ENCODE assay signal across 8 cellular contexts in genomic region chr19:662962-663681, GRCh38. TPM values are rescaled to one million over a fixed set of nuclear protein-coding genes. Genes with fewer than 3 reads are reported as not detected.
DNase-seq lines count a peak whose midpoint lies in the region; ATAC-seq and TF ChIP-seq lines count a peak whose summit lies in the region.

Gene RNF126, minus strand, starts transcription at chr19:663214. Its CDS starts 93 bp downstream, at chr19:663121.

- H3K4me1 Mint-ChIP-seq in IgD-negative memory B cell, result peaks cover 12 to 23% (median 13%) of the 10 kb centered on the region in 3 donors

- no peaks in the 10 kb centered on the region for H3K36me3 ChIP-seq in mucosa of descending colon (ENCODE audit: low read depth)

- no peaks in the 10 kb centered on the region for H3K9me3 ChIP-seq in mucosa of descending colon

- H3K9me3 Mint-ChIP-seq in IgD-negative memory B cell, result no peaks in the 10 kb centered on the region

- H3K4me1 ChIP-seq in mucosa of descending colon (ENCODE audit: low read depth), result peaks cover 39% of the 10 kb centered on the region

- no peak for TF ChIP-seq CTCF in mucosa of descending colon (IDR thresholded peaks at IDR 0.05)

- peak within 1 kb of the TSS; percentile 94 to 100 (median 96) for H3K4me3 Mint-ChIP-seq in IgD-negative memory B cell

- ATAC-seq in GM21423 (IDR thresholded peaks at IDR 0.05; ENCODE audit: unreplicated experiment), result peak; percentile 52
- ATAC-seq in mucosa of descending colon, result peak; percentile 81

- H3K4me3 ChIP-seq in mucosa of descending colon, result peak within 1 kb of the TSS; percentile 100

- peak within 1 kb of the TSS; percentile 86 for H3K27ac ChIP-seq in epithelial cell of prostate

- H3K27me3 Mint-ChIP-seq in IgD-negative memory B cell, result no peaks in the 10 kb centered on the region

- peak; percentile 97 for DNase-seq in COLO668 (lab: John Stamatoyannopoulos, UW; ENCODE audit: unreplicated experiment)
- peak; percentile 89 for DNase-seq in OCI-M1 (lab: John Stamatoyannopoulos, UW)
- DNase-seq in activated T-cell treated with anti-CD3 and anti-CD28 coated beads for 4 hours, result peak; percentile 97
- DNase-seq in epithelial cell of prostate (ENCODE audit: low read depth, low spot score), result no peak
- DNase-seq in mucosa of descending colon, result peak; percentile 95 to 98 (median 96)
- DNase-seq in stimulated activated CD8-positive, alpha-beta memory T cell treated with anti-CD3 and anti-CD28 coated beads, Interleukin-4, amount 100 ng/mL, for 1 hour (ENCODE audit: low read depth in 2 of 2, low spot score in 1 of 2), result peak; percentile 93 to 94

- intact Hi-C loops in mucosa of descending colon (cut with DNase I, micrococcal nuclease), result no loop called here

- peaks cover 6% of the 10 kb centered on the region for H3K36me3 Mint-ChIP-seq in IgD-negative memory B cell

- peak within 1 kb of the TSS; percentile 96 to 100 (median 98) for H3K27ac Mint-ChIP-seq in IgD-negative memory B cell

RNA-seq across cellular contexts. Expression of gene RNF126, which starts in this region (rescaled TPM):
- 108 TPM for polyA plus RNA-seq in IgD-negative memory B cell
- 10 to 100 TPM; 47.5 to 69.1 (median 62.0) TPM for total RNA-seq in mucosa of descending colon
